Comparison of ENCODE assay signal across 21 cellular contexts in the genomic region with DNA sequence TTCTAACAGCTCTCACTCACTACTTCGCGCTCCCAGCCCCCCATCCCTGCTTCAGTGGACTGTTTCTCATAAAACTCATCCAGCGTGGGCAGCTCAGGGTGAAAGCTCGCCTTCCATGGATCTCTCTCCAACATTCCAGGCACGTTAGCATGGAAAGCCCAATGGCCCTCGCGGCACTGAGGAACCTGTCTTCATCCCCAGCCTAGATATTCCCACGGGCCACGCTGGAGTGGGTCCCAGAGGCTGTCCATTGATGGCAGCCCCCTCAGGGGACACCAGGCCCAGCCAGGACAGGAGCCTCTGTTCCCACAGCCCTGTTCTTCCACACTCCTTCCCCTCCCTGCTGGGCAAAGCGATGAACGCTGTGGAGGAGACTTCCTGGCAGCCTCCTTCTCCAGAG.
DNase-seq lines count a peak whose midpoint lies in the region; ATAC-seq and TF ChIP-seq lines count a peak whose summit lies in the region.
"Had no signal": no experiment of that assay in that cellular context is flagged by ENCODE, and none has a peak within 500 bp of the region (broad histone marks: within the 10 kb centered on the region; RNA-seq: fewer than 3 reads in every experiment).

No MANE protein-coding gene starts in this region.

- DNase-seq in Right ventricle myocardium superior: peak; percentile 14
- no peak for DNase-seq in cardiac septum (ENCODE audit: low spot score)
- DNase-seq in coronary artery (ENCODE audit: low spot score): no peak
- peak; percentile 21 for DNase-seq in lower lobe of right lung
- DNase-seq in thoracic aorta (ENCODE audit: low spot score): no peak
- no peak for DNase-seq in cerebellar cortex (ENCODE audit: low spot score)
- no peak for DNase-seq in NAMALWA (ENCODE audit: low spot score)
- DNase-seq in NCI-H2081 (lab: John Stamatoyannopoulos, UW): no peak
- DNase-seq: CD4-positive, CD25-positive, alpha-beta regulatory T cell; HFFc6; IMR-90; KG1; MG63; NCI-H2029; NCI-H510A; RPMI8226; SHP77 treated with DMSO at 0.1 percent for 48 hours had no signal

- TF ChIP-seq CTCF in coronary artery (IDR thresholded peaks at IDR 0.05) (no peak), lower lobe of right lung (IDR thresholded peaks at IDR 0.05) (no peak), thoracic aorta (IDR thresholded peaks at IDR 0.05) (no peak)

- H3K27ac ChIP-seq in coronary artery (peak overlapping the region; percentile 12 to 58), lower lobe of right lung (no peak overlapping the region), thoracic aorta (peak overlapping the region; percentile 29 to 36)
- H3K27ac ChIP-seq: 22Rv1 had no signal

- H3K27me3 ChIP-seq in lower lobe of right lung (ENCODE audit: low read depth): no peaks in the 10 kb centered on the region
- H3K27me3 ChIP-seq in thoracic aorta (replicated peaks; ENCODE audit: insufficient read depth): no peaks in the 10 kb centered on the region

- intact Hi-C loops in Right ventricle myocardium superior (cut with DNase I) (no loop called here), cardiac septum (cut with DNase I) (no loop called here), lower lobe of right lung (cut with DNase I) (no loop called here)

- H3K4me3 ChIP-seq in coronary artery (no peak overlapping the region), lower lobe of right lung (no peak overlapping the region), thoracic aorta (no peak overlapping the region)
- H3K4me3 ChIP-seq: GM12878, GM23338, HAP-1, MG63 had no signal

- H3K36me3 ChIP-seq in lower lobe of right lung (no peaks in the 10 kb centered on the region), thoracic aorta (peaks cover 39% of the 10 kb centered on the region)
- H3K36me3 ChIP-seq: HAP-1, MG63 had no signal

- H3K4me1 ChIP-seq in lower lobe of right lung (no peaks in the 10 kb centered on the region), thoracic aorta (ENCODE audit: control insufficient read depth in 1 of 2, low read depth in 2 of 2) (peaks cover 0 to 31% of the 10 kb centered on the region in 2 donors)

- H3K9me3 ChIP-seq in lower lobe of right lung: no peaks in the 10 kb centered on the region
- H3K9me3 ChIP-seq in thoracic aorta: no peaks in the 10 kb centered on the region
- H3K9me3 ChIP-seq: HAP-1, MG63 had no signal

- ATAC-seq in Right ventricle myocardium superior (ENCODE audit: poor library complexity): no peak
- no peak for ATAC-seq in lower lobe of right lung
- no peak for ATAC-seq in thoracic aorta (ENCODE audit: insufficient number of reproducible peaks, low FRiP score, low read depth)
- ATAC-seq: GM12878, GM23338 had no signal

Comparison
In these comparisons a context has a peak if more than half of its experiments do, and no peak if none do; other contexts are left out.
1. DNase-seq: peak in Right ventricle myocardium superior (single experiment) and lower lobe of right lung (single experiment); none in cardiac septum (single experiment), coronary artery (single experiment), thoracic aorta (single experiment), cerebellar cortex (single experiment), NAMALWA (single experiment) and NCI-H2081 (0 of 2).